Comparison of ENCODE assay signal across 9 cellular contexts in the genomic region with DNA sequence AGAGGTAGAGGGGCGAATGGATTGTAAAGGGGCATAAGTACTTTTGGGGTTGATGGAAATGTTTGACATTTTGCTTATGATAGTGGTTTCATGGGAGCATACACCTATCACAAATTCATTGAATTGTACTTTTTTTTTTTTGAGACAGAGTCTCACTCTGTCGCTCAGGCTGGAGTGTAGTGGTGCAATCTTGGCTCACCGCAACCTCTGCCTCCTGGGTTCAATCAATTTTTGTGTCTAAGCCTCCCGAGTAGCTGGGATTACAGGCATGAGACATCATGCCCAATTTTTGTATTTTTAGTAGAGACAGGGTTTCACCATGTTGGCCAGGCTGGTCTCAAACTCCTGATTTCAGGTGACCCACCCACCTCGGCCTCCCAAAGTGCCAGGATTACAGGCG. TPM values are rescaled to one million over a fixed set of nuclear protein-coding genes. Genes with fewer than 3 reads are reported as not detected.
"Had no signal": no experiment of that assay in that cellular context is flagged by ENCODE, and none has a peak within 500 bp of the region (broad histone marks: within the 10 kb centered on the region; RNA-seq: fewer than 3 reads in every experiment).

No MANE protein-coding gene starts in this region.

RNA-seq across cellular contexts. Expression of gene SMYD1, which starts 22.1 kb away (rescaled TPM):
- total RNA-seq: OCI-LY7, PC-3, PC-9, RPMI7951, SJSA1 had no signal

RNA-seq across cellular contexts. Expression of gene RNU2-63P, which starts 29.2 kb away (rescaled TPM):
- total RNA-seq: PC-9, Right ventricle myocardium inferior, Right ventricle myocardium superior, RPMI7951, SJCRH30, SK-MEL-5 had no signal
